In genomic region chr4:128913228-128913627, GRCh38 we compare ENCODE assay signal across 19 cellular contexts.
DNase-seq lines count a peak whose midpoint lies in the region; ATAC-seq, FAIRE-seq and TF ChIP-seq lines count a peak whose summit lies in the region.
"Had no signal": no experiment of that assay in that cellular context is flagged by ENCODE, and none has a peak within 500 bp of the region (broad histone marks: within the 10 kb centered on the region; RNA-seq: fewer than 3 reads in every experiment).

No MANE protein-coding gene starts in this region.

- DNase-seq in GM10266 (ENCODE audit: extremely low spot score) (peak; percentile 15), NAMALWA (ENCODE audit: low spot score) (peak; percentile 42), left lobe of liver (ENCODE audit: low spot score) (no peak), NCI-H69 (lab: John Stamatoyannopoulos, UW) (no peak), frontal cortex (ENCODE audit: low spot score in 2 of 2) (no peak)
- no peak for DNase-seq in activated CD4-positive, alpha-beta T cell treated with anti-CD3 and anti-CD28 coated beads, Interleukin-2, amount 50 U/mL, for 4 hours
- DNase-seq: activated CD4-positive, alpha-beta memory T cell treated with anti-CD3 and anti-CD28 coated beads for 36 hours; activated naive CD8-positive, alpha-beta T cell treated with anti-CD3 and anti-CD28 coated beads for 36 hours; activated T-cell treated with anti-CD3 and anti-CD28 coated beads, Interleukin-2, amount 50 U/mL, for 48 hours; BE2C; effector CD4-positive, alpha-beta T cell; H7; hypothalamus; NCI-H1930; ovary; PC-3 had no signal

- no peak for FAIRE-seq in frontal cortex (lab: Jason Lieb, UNC)
- FAIRE-seq: bronchial epithelial cell had no signal

- no peak for TF ChIP-seq CTCF in GM10266 (IDR thresholded peaks at IDR 0.05; ENCODE audit: control insufficient read depth, insufficient read depth, low read depth, missing control alignments)

- peak; percentile 26 for ATAC-seq in GM19372 (IDR thresholded peaks at IDR 0.05; ENCODE audit: low read depth, unreplicated experiment)
- ATAC-seq in left lobe of liver, result peak; percentile 23
- no peak for ATAC-seq in HG03280 (IDR thresholded peaks at IDR 0.05; ENCODE audit: unreplicated experiment)
- ATAC-seq: PC-3 had no signal

Comparison
In these comparisons a context has a peak if more than half of its experiments do, and no peak if none do; other contexts are left out.
1. DNase-seq: peak in GM10266 (single experiment) and NAMALWA (single experiment); none in left lobe of liver (single experiment), NCI-H69 (single experiment), activated CD4-positive, alpha-beta T cell treated with anti-CD3 and anti-CD28 coated beads, Interleukin-2, amount 50 U/mL, for 4 hours (0 of 2) and frontal cortex (0 of 2).